Comparison of ENCODE assay signal across 8 cellular contexts in genomic region chr16:66954097-66954659, GRCh38. TPM values are rescaled to one million over a fixed set of nuclear protein-coding genes. Genes with fewer than 3 reads are reported as not detected.
DNase-seq lines count a peak whose midpoint lies in the region; ATAC-seq and TF ChIP-seq lines count a peak whose summit lies in the region.

No MANE protein-coding gene starts in this region.

- no peak overlapping the region for H3K27ac ChIP-seq in C4-2B

- TF ChIP-seq CTCF in C4-2B (conservative IDR thresholded peaks at IDR 0.05) (peak; percentile 87), kidney epithelial cell (IDR thresholded peaks at IDR 0.05; ENCODE audit: insufficient read depth, low read length, poor library complexity, severe bottlenecking) (peak; percentile 84)

- H3K36me3 ChIP-seq in kidney epithelial cell (ENCODE audit: control insufficient read depth, insufficient read depth, low read length), result no peaks in the 10 kb centered on the region

- peaks cover 9% of the 10 kb centered on the region for H3K27me3 ChIP-seq in kidney epithelial cell (ENCODE audit: control insufficient read depth, insufficient read depth, low read length)

- peak; percentile 53 to 84 for ATAC-seq in activated CD4-positive, CD25-positive, alpha-beta regulatory T cell treated with anti-CD3 and anti-CD28 coated beads, Interleukin-2, amount 50 U/mL, for 24 hours
- no peak for ATAC-seq in HG02588 (IDR thresholded peaks at IDR 0.05; ENCODE audit: unreplicated experiment)

- no peak overlapping the region for H3K4me3 ChIP-seq in kidney epithelial cell (ENCODE audit: low read depth, low read length)

- DNase-seq in H4 (ENCODE audit: low spot score) (peak; percentile 68), NCI-H345 treated with DMSO at 0.1 percent for 48 hours (lab: John Stamatoyannopoulos, UW; ENCODE audit: unreplicated experiment) (peak; percentile 13), kidney epithelial cell (ENCODE audit: low read depth) (no peak)
- peak; percentile 67 for DNase-seq in central memory CD4-positive, alpha-beta T cell
- peak; percentile 77 for DNase-seq in stimulated activated CD4-positive, alpha-beta T cell treated with anti-CD3 and anti-CD28 coated beads, Interleukin-1b, Interleukin-23, amount 100 ng/mL, for 48 hours

RNA-seq across cellular contexts. Expression of gene CES3, which starts 6.9 kb away (rescaled TPM):
- 0.68 and 1.2 TPM in 2 replicates for total RNA-seq in H4 (2014; rRNA removed; shearing (Covaris generic))
- total RNA-seq in kidney epithelial cell, result 0.07 TPM in 1 of 2 replicates, not detected in the other

RNA-seq across cellular contexts. Expression of gene CES2, which starts 18.9 kb away (rescaled TPM):
- 13.8 and 15.6 TPM in 2 replicates for total RNA-seq in H4 (2014; rRNA removed; shearing (Covaris generic))
- 44.4 and 48.0 TPM in 2 replicates for total RNA-seq in kidney epithelial cell

RNA-seq across cellular contexts. Expression of gene CIAO2B, which starts 20.0 kb away (rescaled TPM):
- 207 and 213 TPM in 2 replicates for total RNA-seq in H4 (2014; rRNA removed; shearing (Covaris generic))
- total RNA-seq in kidney epithelial cell, result 156 and 164 TPM in 2 replicates

RNA-seq across cellular contexts. Expression of gene RRAD, which starts 28.8 kb away (rescaled TPM):
- total RNA-seq in H4 (2014; rRNA removed; shearing (Covaris generic)), result 0.12 TPM in 1 of 2 replicates, not detected in the other
- total RNA-seq in kidney epithelial cell, result 32.9 and 36.8 TPM in 2 replicates

RNA-seq across cellular contexts. Expression of gene CES4A, which starts 34.2 kb away (rescaled TPM):
- total RNA-seq in H4 (2014; rRNA removed; shearing (Covaris generic)), result not detected in 2 replicates
- total RNA-seq in kidney epithelial cell, result 1.3 and 2.3 TPM in 2 replicates
